8 cellular contexts compared by ENCODE assay signal in the genomic region with DNA sequence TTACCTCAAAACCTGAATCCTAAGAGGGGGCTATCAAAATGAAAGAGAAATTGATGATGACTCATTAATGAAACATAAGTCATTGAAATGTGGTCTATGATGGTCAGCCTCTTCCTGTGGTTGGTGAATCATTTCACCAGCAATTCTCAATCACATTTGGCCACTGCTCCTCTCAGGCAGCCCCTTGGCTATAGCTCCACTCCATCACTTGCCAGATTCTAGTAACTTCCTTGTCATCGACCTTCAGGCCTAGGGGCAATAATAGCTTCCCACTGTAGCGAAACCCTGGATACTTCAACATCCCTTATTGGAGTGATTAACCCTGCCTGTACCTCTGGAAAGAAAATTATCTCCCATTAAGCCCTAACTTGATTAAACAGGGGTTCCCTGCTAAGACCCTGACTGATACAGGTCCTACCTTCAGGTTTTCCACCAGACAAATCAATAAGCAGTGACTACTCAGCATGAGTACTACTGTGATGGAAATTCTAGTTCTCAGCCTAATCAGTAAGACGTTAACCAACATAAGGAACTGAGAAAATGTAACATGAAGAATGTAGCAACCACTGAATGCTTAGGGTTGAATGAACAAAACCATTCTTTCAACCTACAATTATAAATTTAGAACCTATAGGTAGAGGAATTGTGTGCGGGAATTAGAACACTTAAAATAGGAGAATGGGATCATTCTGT. TPM values are rescaled to one million over a fixed set of nuclear protein-coding genes. Genes with fewer than 3 reads are reported as not detected.
DNase-seq lines count a peak whose midpoint lies in the region; ATAC-seq, FAIRE-seq and TF ChIP-seq lines count a peak whose summit lies in the region.

No MANE protein-coding gene starts in this region.

- peak overlapping the region in 1 of 2 donors; percentile 13 for H3K9ac ChIP-seq in kidney (ENCODE audit: low read length in 2 of 2)

- POLR2A ChIA-PET in activated CD8-positive, alpha-beta T cell treated with anti-CD3 and anti-CD28 coated beads for 36 hours (lab: Charles Lee): no interaction called here

- no peak for FAIRE-seq in kidney (lab: Jason Lieb, UNC)

- H3K4me1 ChIP-seq in kidney (ENCODE audit: control insufficient read depth in 1 of 2, insufficient read depth in 1 of 2, low read depth in 1 of 2, low read length in 2 of 2): peaks cover 15 to 30% of the 10 kb centered on the region in 2 donors

- CTCF ChIA-PET in activated CD8-positive, alpha-beta T cell treated with anti-CD3 and anti-CD28 coated beads for 36 hours (lab: Charles Lee): interaction anchor here (0.6 to 2.9 kb wide), 23 partner anchors 9 to 1049 kb away, joined by 3 to 16 read pairs (median 4); partner anchors contain the start of genes ADH5 and METAP1

- no peak for TF ChIP-seq CTCF in activated CD8-positive, alpha-beta T cell treated with anti-CD3 and anti-CD28 coated beads for 36 hours (IDR thresholded peaks at IDR 0.05)
- TF ChIP-seq CTCF in kidney (IDR thresholded peaks at IDR 0.05; ENCODE audit: borderline replicate concordance, extremely low read depth, insufficient read depth): no peak

- H3K27ac Mint-ChIP-seq in activated T-cell treated with anti-CD3 and anti-CD28 coated beads, Interleukin-2, amount 50 U/mL, for 24 hours: peak overlapping the region; percentile 3
- no peak overlapping the region for H3K27ac Mint-ChIP-seq in activated CD8-positive, alpha-beta T cell treated with anti-CD3 and anti-CD28 coated beads for 36 hours

- H3K36me3 ChIP-seq in kidney (ENCODE audit: control insufficient read depth in 1 of 2, insufficient read depth in 2 of 2, low read length in 2 of 2): no peaks in the 10 kb centered on the region

- H3K9me3 Mint-ChIP-seq in activated T-cell treated with anti-CD3 and anti-CD28 coated beads, Interleukin-2, amount 50 U/mL, for 24 hours: no peaks in the 10 kb centered on the region
- no peaks in the 10 kb centered on the region for H3K9me3 Mint-ChIP-seq in activated CD8-positive, alpha-beta T cell treated with anti-CD3 and anti-CD28 coated beads for 36 hours

- H3K36me3 Mint-ChIP-seq in activated T-cell treated with anti-CD3 and anti-CD28 coated beads, Interleukin-2, amount 50 U/mL, for 24 hours (ENCODE audit: low read depth): no peaks in the 10 kb centered on the region
- no peaks in the 10 kb centered on the region for H3K36me3 Mint-ChIP-seq in activated CD8-positive, alpha-beta T cell treated with anti-CD3 and anti-CD28 coated beads for 36 hours (ENCODE audit: low read depth)

- H3K4me1 Mint-ChIP-seq in activated T-cell treated with anti-CD3 and anti-CD28 coated beads, Interleukin-2, amount 50 U/mL, for 24 hours (ENCODE audit: low read depth): peaks cover 23% of the 10 kb centered on the region
- peaks cover 16% of the 10 kb centered on the region for H3K4me1 Mint-ChIP-seq in activated CD8-positive, alpha-beta T cell treated with anti-CD3 and anti-CD28 coated beads for 36 hours (ENCODE audit: low read depth)

- no peak for DNase-seq in activated T-cell treated with anti-CD3 and anti-CD28 coated beads, Interleukin-2, amount 50 U/mL, for 24 hours
- DNase-seq in activated T-cell treated with anti-CD3 and anti-CD28 coated beads for 4 hours (no peak), kidney (no peak), DMS153 (lab: John Stamatoyannopoulos, UW) (no peak), NCI-H446 treated with DMSO at 0.1 percent for 48 hours (lab: John Stamatoyannopoulos, UW) (no peak)
- DNase-seq in activated CD8-positive, alpha-beta T cell treated with anti-CD3 and anti-CD28 coated beads for 36 hours: peak; percentile 42
- DNase-seq in effector CD4-positive, alpha-beta T cell: no peak

- ATAC-seq in HG03045 (IDR thresholded peaks at IDR 0.05; ENCODE audit: unreplicated experiment): peak; percentile 91
- ATAC-seq in activated CD8-positive, alpha-beta T cell treated with anti-CD3 and anti-CD28 coated beads for 36 hours: peak; percentile 78

- H3K9me3 ChIP-seq in kidney (ENCODE audit: control insufficient read depth in 1 of 2, low read length in 2 of 2): no peaks in the 10 kb centered on the region

- H3K4me3 Mint-ChIP-seq in activated T-cell treated with anti-CD3 and anti-CD28 coated beads, Interleukin-2, amount 50 U/mL, for 24 hours: no peak overlapping the region
- H3K4me3 Mint-ChIP-seq in activated CD8-positive, alpha-beta T cell treated with anti-CD3 and anti-CD28 coated beads for 36 hours: no peak overlapping the region

- no peaks in the 10 kb centered on the region for H3K27me3 Mint-ChIP-seq in activated T-cell treated with anti-CD3 and anti-CD28 coated beads, Interleukin-2, amount 50 U/mL, for 24 hours
- H3K27me3 Mint-ChIP-seq in activated CD8-positive, alpha-beta T cell treated with anti-CD3 and anti-CD28 coated beads for 36 hours: no peaks in the 10 kb centered on the region

- H3K27ac ChIP-seq in kidney (ENCODE audit: low read depth in 2 of 2, low read length in 2 of 2): peak overlapping the region; percentile 67 to 88

- H3K4me3 ChIP-seq in kidney (ENCODE audit: low read length in 2 of 2): no peak overlapping the region

- intact Hi-C loops in activated CD8-positive, alpha-beta T cell treated with anti-CD3 and anti-CD28 coated beads for 36 hours (cut with micrococcal nuclease): loop anchor here (1.0 to 5.0 kb wide), 2 partner anchors 58 to 286 kb away; no protein-coding TSS in a partner anchor
- intact Hi-C loops in kidney (cut with DNase I): loop anchor here (10.0 kb wide), 1 partner anchor 280 kb away; no protein-coding TSS in a partner anchor

RNA-seq across cellular contexts. Expression of gene ADH7, which starts 30.4 kb away (rescaled TPM):
- not detected for total RNA-seq in activated CD8-positive, alpha-beta T cell treated with anti-CD3 and anti-CD28 coated beads for 36 hours
- not detected for total RNA-seq in kidney
- polyA plus RNA-seq in kidney (ENCODE audit: insufficient read depth, low read depth, low replicate concordance): not detected

RNA-seq across cellular contexts. Expression of gene ADH1C, which starts 52.2 kb away (rescaled TPM):
- total RNA-seq in activated CD8-positive, alpha-beta T cell treated with anti-CD3 and anti-CD28 coated beads for 36 hours: not detected
- total RNA-seq in kidney: 9.3 TPM
- 28.1 TPM for polyA plus RNA-seq in kidney (ENCODE audit: insufficient read depth, low read depth, low replicate concordance)

Comparison
In these comparisons a context has a peak if more than half of its experiments do, and no peak if none do; other contexts are left out.
1. RNA of gene ADH1C, which starts 52.2 kb away (total RNA-seq): 9.3 TPM in kidney (single experiment); not detected in activated CD8-positive, alpha-beta T cell treated with anti-CD3 and anti-CD28 coated beads for 36 hours; every median in the first group is over 10 times any median in the second.